ENCODE assay signal across 6 cellular contexts in genomic region chr6:152609125-152609670, GRCh38.
"Had no signal": no experiment of that assay in that cellular context is flagged by ENCODE, and none has a peak within 500 bp of the region (broad histone marks: within the 10 kb centered on the region; RNA-seq: fewer than 3 reads in every experiment).

No MANE protein-coding gene starts in this region.

- DNase-seq: GM23248, GOT3, H7, HFFc6, IMR-90 had no signal

- H3K4me3 Mint-ChIP-seq: HFFc6 had no signal

- H3K27ac Mint-ChIP-seq: HFFc6 had no signal

- H3K9me3 Mint-ChIP-seq: HFFc6 had no signal

- ATAC-seq: HCT116 had no signal
